9 cellular contexts compared by ENCODE assay signal in the genomic region with DNA sequence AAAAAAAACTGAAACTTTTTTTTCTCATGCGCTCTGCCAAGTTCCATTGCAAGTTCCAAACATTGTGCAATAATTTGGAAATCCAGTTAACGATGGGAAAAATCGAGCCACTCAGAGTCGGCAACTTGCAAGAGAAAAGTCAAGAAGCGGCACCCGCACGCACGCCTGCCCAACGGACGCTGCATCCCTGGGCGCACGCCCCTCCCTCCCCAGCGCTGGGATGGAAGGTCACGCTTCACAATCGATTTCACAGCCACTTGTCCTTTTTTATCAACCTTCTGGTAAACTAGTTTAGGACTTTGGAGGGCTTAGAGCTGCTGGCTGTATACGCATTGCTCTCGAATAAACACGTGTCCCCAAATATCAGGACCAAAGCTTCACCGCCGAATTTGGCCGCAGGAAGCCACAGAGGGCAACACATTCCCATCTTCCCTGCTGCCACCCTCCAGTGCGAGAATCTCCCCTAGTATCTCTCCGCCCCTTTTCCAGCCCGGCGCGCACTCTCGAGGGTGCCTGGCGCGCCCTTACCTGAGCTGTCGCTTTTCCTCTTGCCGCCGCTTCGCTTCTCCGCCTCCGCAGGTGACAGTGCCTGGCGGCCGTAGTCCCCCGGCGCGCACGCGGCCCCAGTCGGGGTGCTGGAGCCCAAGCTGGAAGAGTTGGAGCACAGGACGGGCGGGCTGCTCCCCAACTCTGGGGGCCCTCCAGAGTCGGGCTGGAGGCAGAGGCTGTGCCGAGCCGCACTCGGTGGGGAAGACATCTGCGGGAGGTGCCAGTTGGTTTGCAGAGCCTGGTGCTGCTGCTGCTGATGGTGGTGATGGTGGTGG. TPM values are rescaled to one million over a fixed set of nuclear protein-coding genes. Genes with fewer than 3 reads are reported as not detected.
DNase-seq lines count a peak whose midpoint lies in the region; ATAC-seq and FAIRE-seq lines count a peak whose summit lies in the region.
"Had no signal": no experiment of that assay in that cellular context is flagged by ENCODE, and none has a peak within 500 bp of the region (broad histone marks: within the 10 kb centered on the region; RNA-seq: fewer than 3 reads in every experiment).

No MANE protein-coding gene starts in this region.

- peak; percentile 25 to 55 for ATAC-seq in left cardiac atrium
- ATAC-seq in activated CD8-positive, alpha-beta memory T cell treated with anti-CD3 and anti-CD28 coated beads, Interleukin-2, amount 10 ng/mL, durations not matched to agents 7 days and 5 days: no peak
- no peak for ATAC-seq in GM19023 (IDR thresholded peaks at IDR 0.05; ENCODE audit: unreplicated experiment)

- H3K9me3 Mint-ChIP-seq in immature natural killer cell: peaks cover 6 to 28% (median 17%) of the 10 kb centered on the region in 6 donors
- H3K9me3 Mint-ChIP-seq in activated CD8-positive, alpha-beta memory T cell treated with anti-CD3 and anti-CD28 coated beads, Interleukin-2, amount 10 ng/mL, durations not matched to agents 7 days and 5 days (ENCODE audit: low read depth): no peaks in the 10 kb centered on the region

- peak; percentile 16 for DNase-seq in EL
- no peak for DNase-seq in SK-N-MC (ENCODE audit: low read depth, low spot score)
- DNase-seq in left cardiac atrium: peak; percentile 56
- peak; percentile 64 for DNase-seq in renal cortical epithelial cell (ENCODE audit: low read depth)
- DNase-seq in immature natural killer cell: no peak
- DNase-seq in RCC 7860 (ENCODE audit: low spot score): no peak
- no peak for DNase-seq in activated CD8-positive, alpha-beta memory T cell treated with anti-CD3 and anti-CD28 coated beads, Interleukin-2, amount 10 ng/mL, durations not matched to agents 7 days and 5 days

- CTCF ChIA-PET in activated CD8-positive, alpha-beta memory T cell treated with anti-CD3 and anti-CD28 coated beads, Interleukin-2, amount 10 ng/mL, durations not matched to agents 7 days and 5 days (lab: Charles Lee): no interaction called here

- peak overlapping the region; percentile 81 for H3K4me3 ChIP-seq in SK-N-MC

- H3K9me3 ChIP-seq in SK-N-MC (ENCODE audit: low read depth, low read length): no peaks in the 10 kb centered on the region

- peaks cover 0 to 3% (median 0%) of the 10 kb centered on the region in 3 donors for H3K36me3 Mint-ChIP-seq in immature natural killer cell
- H3K36me3 Mint-ChIP-seq in activated CD8-positive, alpha-beta memory T cell treated with anti-CD3 and anti-CD28 coated beads, Interleukin-2, amount 10 ng/mL, durations not matched to agents 7 days and 5 days: peaks cover 3% of the 10 kb centered on the region

- H3K4me3 Mint-ChIP-seq in immature natural killer cell: no peak overlapping the region
- H3K4me3 Mint-ChIP-seq in activated CD8-positive, alpha-beta memory T cell treated with anti-CD3 and anti-CD28 coated beads, Interleukin-2, amount 10 ng/mL, durations not matched to agents 7 days and 5 days: no peak overlapping the region

- no peak for FAIRE-seq in RCC 7860 (lab: Jason Lieb, UNC)

- intact Hi-C loops in left cardiac atrium (cut with DNase I): loop anchor here (5.0 to 10.0 kb wide), 2 partner anchors 377 to 379 kb away; no protein-coding TSS in a partner anchor

- H3K9ac ChIP-seq in SK-N-MC (ENCODE audit: insufficient read length): no peak overlapping the region

- no peaks in the 10 kb centered on the region for H3K36me3 ChIP-seq in SK-N-MC (ENCODE audit: insufficient read depth, low read length)

- no peaks in the 10 kb centered on the region for H3K4me1 Mint-ChIP-seq in immature natural killer cell
- no peaks in the 10 kb centered on the region for H3K4me1 Mint-ChIP-seq in activated CD8-positive, alpha-beta memory T cell treated with anti-CD3 and anti-CD28 coated beads, Interleukin-2, amount 10 ng/mL, durations not matched to agents 7 days and 5 days

- peaks cover 5 to 16% (median 8%) of the 10 kb centered on the region in 3 donors for H3K27me3 Mint-ChIP-seq in immature natural killer cell (ENCODE audit: low read depth in 3 of 3)
- H3K27me3 Mint-ChIP-seq in activated CD8-positive, alpha-beta memory T cell treated with anti-CD3 and anti-CD28 coated beads, Interleukin-2, amount 10 ng/mL, durations not matched to agents 7 days and 5 days: peaks cover 44% of the 10 kb centered on the region

- no peak overlapping the region for H3K27ac Mint-ChIP-seq in immature natural killer cell
- no peak overlapping the region for H3K27ac Mint-ChIP-seq in activated CD8-positive, alpha-beta memory T cell treated with anti-CD3 and anti-CD28 coated beads, Interleukin-2, amount 10 ng/mL, durations not matched to agents 7 days and 5 days

- H3K27ac ChIP-seq in SK-N-MC: no peak overlapping the region

RNA-seq across cellular contexts. Expression of gene MEOX2, which starts 0.9 kb away (rescaled TPM):
- total RNA-seq in left cardiac atrium (10 to 100 TPM in 1 of 2 donors, 1 to 10 TPM in 1; 6.3 to 12.9 TPM), renal cortical epithelial cell (0.05 TPM in 1 of 2 replicates, not detected in the other)
- not detected for polyA plus RNA-seq in immature natural killer cell
- not detected for total RNA-seq in activated CD8-positive, alpha-beta memory T cell treated with anti-CD3 and anti-CD28 coated beads, Interleukin-2, amount 10 ng/mL, durations not matched to agents 7 days and 5 days
- total RNA-seq: NCI-H460 had no signal

Comparison
In these comparisons a context has a peak if more than half of its experiments do, and no peak if none do; other contexts are left out.
1. DNase-seq: peak in EL (single experiment), left cardiac atrium (single experiment) and renal cortical epithelial cell (single experiment); none in SK-N-MC (single experiment), immature natural killer cell (0 of 3), RCC 7860 (single experiment) and activated CD8-positive, alpha-beta memory T cell treated with anti-CD3 and anti-CD28 coated beads, Interleukin-2, amount 10 ng/mL, durations not matched to agents 7 days and 5 days (single experiment).
2. ATAC-seq: peak in left cardiac atrium (2 of 2); none in activated CD8-positive, alpha-beta memory T cell treated with anti-CD3 and anti-CD28 coated beads, Interleukin-2, amount 10 ng/mL, durations not matched to agents 7 days and 5 days (single experiment) and GM19023 (single experiment).